In genomic region chr5:71922584-71923106, GRCh38 we compare ENCODE assay signal across 9 cellular contexts.
DNase-seq lines count a peak whose midpoint lies in the region; ATAC-seq and TF ChIP-seq lines count a peak whose summit lies in the region.
"Had no signal": no experiment of that assay in that cellular context is flagged by ENCODE, and none has a peak within 500 bp of the region (broad histone marks: within the 10 kb centered on the region; RNA-seq: fewer than 3 reads in every experiment).

No MANE protein-coding gene starts in this region.

- CTCF ChIA-PET in PC-9 (lab: Charles Lee), result interaction anchor here (0.6 to 1.2 kb wide), 4 partner anchors 9 to 376 kb away, joined by 3 to 5 read pairs (median 4); no protein-coding TSS in a partner anchor

- no peak for ATAC-seq in GM18505 (IDR thresholded peaks at IDR 0.05; ENCODE audit: unreplicated experiment)
- ATAC-seq in HG03457 (IDR thresholded peaks at IDR 0.05; ENCODE audit: unreplicated experiment), result no peak

- H3K36me3 ChIP-seq in PC-9 (ENCODE audit: low read depth) (no peaks in the 10 kb centered on the region; the same call in 1 of the 2 replicates), HAP-1 (replicated peaks) (no peaks in the 10 kb centered on the region), spleen (no peaks in the 10 kb centered on the region)
- H3K36me3 ChIP-seq: tibial artery had no signal

- peak overlapping the region; percentile 60 for H3K4me2 ChIP-seq in PC-9

- H3F3A ChIP-seq in PC-9 (ENCODE audit: insufficient read depth, low read depth), result peaks cover 12% of the 10 kb centered on the region

- in situ Hi-C loops in HAP-1 (cut with MboI; ENCODE audit: low sequenced_read_pairs), result no loop called here

- POLR2A ChIA-PET in PC-9 (lab: Charles Lee; ENCODE audit: unreplicated experiment), result interaction anchor here (0.6 to 1.8 kb wide), 10 partner anchors 10 to 1033 kb away, joined by 3 to 20 read pairs (median 4); no protein-coding TSS in a partner anchor

- intact Hi-C loops in PC-9 (cut with micrococcal nuclease; ENCODE audit: unreplicated experiment) (loop anchor here (1.0 kb wide), 1 partner anchor 139 kb away; no protein-coding TSS in a partner anchor), spleen (cut with DNase I; ENCODE audit: low total_unique reads) (no loop called here)

- H3K9me3 ChIP-seq in PC-9 (ENCODE audit: insufficient read depth, low read depth) (peaks cover 12% of the 10 kb centered on the region), HAP-1 (peaks cover 5% of the 10 kb centered on the region; the same call in 1 of the 2 replicates), spleen (peaks cover 0 to 19% (median 8%) of the 10 kb centered on the region in 8 donors)
- H3K9me3 ChIP-seq: tibial artery had no signal

- H3K4me3 ChIP-seq in PC-9 (no peak overlapping the region), HAP-1 (no peak overlapping the region), spleen (no peak overlapping the region)
- H3K4me3 ChIP-seq: tibial artery had no signal

- TF ChIP-seq CTCF in PC-9 (conservative IDR thresholded peaks at IDR 0.05) (no peak), spleen (IDR thresholded peaks at IDR 0.05 in 8 of 11, conservative IDR thresholded peaks at IDR 0.05 in 3 of 11) (no peak)

- TF ChIP-seq POLR2A in GM18505 (IDR thresholded peaks at IDR 0.05; ENCODE audit: borderline replicate concordance, extremely low read depth, insufficient read depth, insufficient read length) (no peak), spleen (IDR thresholded peaks at IDR 0.05) (no peak)

- H3K27ac ChIP-seq in PC-9 (peak overlapping the region; percentile 94), epithelial cell of prostate (peak overlapping the region; percentile 78), spleen (no peak overlapping the region)

- H3K4me1 ChIP-seq in PC-9 (replicated peaks; ENCODE audit: insufficient read depth) (peaks cover 36% of the 10 kb centered on the region), HAP-1 (peaks cover 3% of the 10 kb centered on the region; the same call in 1 of the 2 replicates), spleen (no peaks in the 10 kb centered on the region)

- no peaks in the 10 kb centered on the region for H4K20me1 ChIP-seq in PC-9 (ENCODE audit: insufficient read depth)

- peak; percentile 76 for DNase-seq in GM04503 (ENCODE audit: low read depth)
- peak; percentile 66 to 92 for DNase-seq in PC-9
- peak; percentile 82 for DNase-seq in epithelial cell of prostate (ENCODE audit: low read depth, low spot score)
- peak; percentile 26 for DNase-seq in mucosa of gallbladder (ENCODE audit: low spot score)
- no peak for DNase-seq in HAP-1 (ENCODE audit: low spot score in 2 of 2)
- no peak for DNase-seq in spleen
- DNase-seq: tibial artery had no signal

- no peaks in the 10 kb centered on the region for H3K27me3 ChIP-seq in PC-9 (ENCODE audit: insufficient read depth, low read depth)
- H3K27me3 ChIP-seq in HAP-1 (ENCODE audit: low read depth), result no peaks in the 10 kb centered on the region
- H3K27me3 ChIP-seq in spleen (replicated peaks in 1 of 7), result no peaks in the 10 kb centered on the region
- H3K27me3 ChIP-seq: tibial artery had no signal

- no peaks in the 10 kb centered on the region for H3K79me2 ChIP-seq in PC-9 (ENCODE audit: low read depth)

- no peaks in the 10 kb centered on the region for H3K9me2 ChIP-seq in PC-9 (ENCODE audit: insufficient read depth)

- H2AFZ ChIP-seq in PC-9, result peak overlapping the region; percentile 45; the same call in 1 of the 2 replicates

- BruUV-seq in PC-9 (replicated peaks; lab: Mats Ljungman, UMichigan), result no TSS peak

Comparison
In these comparisons a context has a peak if more than half of its experiments do, and no peak if none do; other contexts are left out.
1. DNase-seq: peak in GM04503 (single experiment), PC-9 (2 of 2), epithelial cell of prostate (single experiment) and mucosa of gallbladder (single experiment); none in HAP-1 (0 of 2) and spleen (single experiment).
2. H3K27ac ChIP-seq: peak in PC-9 (single experiment) and epithelial cell of prostate (single experiment); none in spleen (0 of 8).